ENCODE assay signal across 31 cellular contexts in the genomic region with DNA sequence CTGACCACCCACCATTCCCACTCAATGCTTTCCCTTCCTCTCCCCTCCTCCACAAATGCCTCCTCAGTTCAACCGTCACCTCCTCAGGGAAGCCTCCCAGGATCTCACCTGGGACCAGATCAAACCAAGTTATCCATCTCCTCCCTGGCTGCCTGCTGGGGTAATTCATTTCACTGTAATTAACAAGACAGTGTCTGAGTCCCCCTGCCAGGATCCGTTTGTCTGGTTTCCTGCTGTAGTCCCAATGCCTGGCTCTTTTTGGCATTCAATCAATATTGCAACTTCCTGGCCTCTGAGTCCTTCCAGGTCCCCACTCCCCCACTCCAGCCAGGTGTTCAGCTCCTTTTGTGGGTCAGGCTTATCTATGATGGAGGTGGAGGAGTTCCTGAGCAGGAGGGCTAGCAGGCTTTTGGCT.
DNase-seq lines count a peak whose midpoint lies in the region; ATAC-seq and TF ChIP-seq lines count a peak whose summit lies in the region.
"Had no signal": no experiment of that assay in that cellular context is flagged by ENCODE, and none has a peak within 500 bp of the region (broad histone marks: within the 10 kb centered on the region; RNA-seq: fewer than 3 reads in every experiment).

No MANE protein-coding gene starts in this region.

- DNase-seq in DMS79 (lab: John Stamatoyannopoulos, UW) (peak; percentile 49), NCI-H2029 (lab: John Stamatoyannopoulos, UW) (peak; percentile 78), nephron progenitor cell (no peak), osteoblast (ENCODE audit: insufficient read length, low spot score, missing footprints) (no peak), MG63 (no peak)
- no peak for DNase-seq in CD4-positive, alpha-beta T cell
- DNase-seq: activated CD4-positive, alpha-beta T cell treated with anti-CD3 and anti-CD28 coated beads for 36 hours; activated effector memory CD4-positive, alpha-beta T cell treated with Interleukin-2 at 50 U/mL for 16 hours; activated naive CD8-positive, alpha-beta T cell treated with anti-CD3 and anti-CD28 coated beads, Interleukin-2, amount 10 ng/mL, durations not matched to agents 7 days and 5 days; CD4-positive, CD25-positive, alpha-beta regulatory T cell; DMS53; esophagus squamous epithelium; foreskin melanocyte; GDM1; heart right ventricle; KBM-7; left lung; mesenchymal stem cell; MM.1S; NCI-H146; NCI-H2171 treated with DMSO at 0.1 percent for 48 hours; NCI-H524 treated with DMSO at 0.1 percent for 48 hours; nucleus accumbens; stimulated activated CD4-positive, alpha-beta T cell treated with anti-CD3 and anti-CD28 coated beads, Interleukin-15, amount 100 ng/mL, for 24 hours; stimulated activated naive CD4-positive, alpha-beta T cell; T-helper 2 cell had no signal

- H3K27ac Mint-ChIP-seq in nephron progenitor cell = peak overlapping the region; percentile 52
- no peak overlapping the region for H3K27ac Mint-ChIP-seq in CD4-positive, alpha-beta T cell
- H3K27ac Mint-ChIP-seq: activated CD4-positive, alpha-beta T cell treated with anti-CD3 and anti-CD28 coated beads for 36 hours; activated naive CD8-positive, alpha-beta T cell treated with anti-CD3 and anti-CD28 coated beads, Interleukin-2, amount 10 ng/mL, durations not matched to agents 7 days and 5 days; dendritic cell treated with granulocyte-macrophage colony-stimulating factor and Interleukin-4, amounts not matched to agents 40 ng/mL and 50 ng/mL, for 4 days had no signal

- H3K27ac ChIP-seq in osteoblast (ENCODE audit: low read depth, low read length) = no peak overlapping the region
- no peak overlapping the region for H3K27ac ChIP-seq in CD4-positive, alpha-beta T cell (ENCODE audit: low read depth, low read length)
- H3K27ac ChIP-seq: ascending aorta, cardiac muscle cell, esophagus squamous epithelium, heart right ventricle, left lung, RWPE1 had no signal

- ATAC-seq in SK-N-SH treated with all-trans-retinoic acid at 6 μM for 48 hours = no peak
- no peak for ATAC-seq in CD4-positive, alpha-beta T cell (ENCODE audit: poor library complexity)
- ATAC-seq: activated CD4-positive, alpha-beta T cell treated with anti-CD3 and anti-CD28 coated beads for 36 hours; heart right ventricle; left lung had no signal

- no peaks in the 10 kb centered on the region for H4K20me1 ChIP-seq in osteoblast (ENCODE audit: insufficient read depth, low read length)

- no peak overlapping the region for H2AFZ ChIP-seq in osteoblast (ENCODE audit: low read length)

- POLR2A ChIA-PET in CD4-positive, alpha-beta T cell (lab: Charles Lee) = no interaction called here

- CTCF ChIA-PET in CD4-positive, alpha-beta T cell (lab: Charles Lee) = no interaction called here

- H3K36me3 Mint-ChIP-seq in nephron progenitor cell (ENCODE audit: low read depth) = no peaks in the 10 kb centered on the region
- no peaks in the 10 kb centered on the region for H3K36me3 Mint-ChIP-seq in CD4-positive, alpha-beta T cell (ENCODE audit: low read depth)
- H3K36me3 Mint-ChIP-seq: activated naive CD8-positive, alpha-beta T cell treated with anti-CD3 and anti-CD28 coated beads, Interleukin-2, amount 10 ng/mL, durations not matched to agents 7 days and 5 days; CD4-positive, CD25-positive, alpha-beta regulatory T cell had no signal

- TF ChIP-seq CTCF in nephron progenitor cell (IDR thresholded peaks at IDR 0.05) (no peak), osteoblast (IDR thresholded peaks at IDR 0.05; ENCODE audit: extremely low read depth, low read depth, low read length) (no peak)
- TF ChIP-seq CTCF in CD4-positive, alpha-beta T cell (IDR thresholded peaks at IDR 0.05) = no peak

- no peak overlapping the region for H3K4me3 ChIP-seq in osteoblast (ENCODE audit: insufficient read depth, low read length)
- H3K4me3 ChIP-seq in MG63 = no peak overlapping the region
- H3K4me3 ChIP-seq: ascending aorta, cardiac muscle cell, esophagus squamous epithelium, heart right ventricle, left lung had no signal

- H3K9me3 ChIP-seq in osteoblast (ENCODE audit: low read depth, low read length) (no peaks in the 10 kb centered on the region), MG63 (no peaks in the 10 kb centered on the region)
- H3K9me3 ChIP-seq in CD4-positive, alpha-beta T cell (ENCODE audit: control insufficient read depth, low read length) = no peaks in the 10 kb centered on the region
- H3K9me3 ChIP-seq: ascending aorta, esophagus squamous epithelium, heart right ventricle, left lung had no signal

- peaks cover 8% of the 10 kb centered on the region for H3K27me3 Mint-ChIP-seq in nephron progenitor cell (ENCODE audit: low read depth, poor library complexity)
- peaks cover 41% of the 10 kb centered on the region for H3K27me3 Mint-ChIP-seq in CD4-positive, alpha-beta T cell

- intact Hi-C loops in CD4-positive, alpha-beta T cell (cut with DNase I, micrococcal nuclease) = no loop called here

- H3K36me3 ChIP-seq in osteoblast (ENCODE audit: insufficient read depth, low read length) (no peaks in the 10 kb centered on the region), MG63 (no peaks in the 10 kb centered on the region)
- H3K36me3 ChIP-seq: ascending aorta, cardiac muscle cell, esophagus squamous epithelium, heart right ventricle, left lung had no signal

- no peaks in the 10 kb centered on the region for H3K9me3 Mint-ChIP-seq in nephron progenitor cell
- no peaks in the 10 kb centered on the region for H3K9me3 Mint-ChIP-seq in CD4-positive, alpha-beta T cell
- H3K9me3 Mint-ChIP-seq: activated naive CD8-positive, alpha-beta T cell treated with anti-CD3 and anti-CD28 coated beads, Interleukin-2, amount 10 ng/mL, durations not matched to agents 7 days and 5 days; CD4-positive, CD25-positive, alpha-beta regulatory T cell; dendritic cell treated with granulocyte-macrophage colony-stimulating factor and Interleukin-4, amounts not matched to agents 40 ng/mL and 50 ng/mL, for 4 days had no signal

- no peaks in the 10 kb centered on the region for H3K4me1 ChIP-seq in osteoblast (ENCODE audit: insufficient read depth, low read length)
- H3K4me1 ChIP-seq: ascending aorta, esophagus squamous epithelium, heart right ventricle, left lung had no signal

- H3K4me2 ChIP-seq in osteoblast (ENCODE audit: insufficient read depth, low read length) = no peak overlapping the region

- no peaks in the 10 kb centered on the region for H3K79me2 ChIP-seq in osteoblast (ENCODE audit: insufficient read depth, low read length)

- peaks cover 27% of the 10 kb centered on the region for H3K4me1 Mint-ChIP-seq in nephron progenitor cell
- no peaks in the 10 kb centered on the region for H3K4me1 Mint-ChIP-seq in CD4-positive, alpha-beta T cell (ENCODE audit: low read depth)
- H3K4me1 Mint-ChIP-seq: activated CD4-positive, alpha-beta T cell treated with anti-CD3 and anti-CD28 coated beads for 36 hours; activated naive CD8-positive, alpha-beta T cell treated with anti-CD3 and anti-CD28 coated beads, Interleukin-2, amount 10 ng/mL, durations not matched to agents 7 days and 5 days; CD4-positive, CD25-positive, alpha-beta regulatory T cell had no signal

- H3K27me3 ChIP-seq in osteoblast (ENCODE audit: insufficient read depth, low read length) = no peaks in the 10 kb centered on the region
- no peaks in the 10 kb centered on the region for H3K27me3 ChIP-seq in MG63
- H3K27me3 ChIP-seq in CD4-positive, alpha-beta T cell (ENCODE audit: control insufficient read depth, insufficient read depth, low read length) = no peaks in the 10 kb centered on the region
- H3K27me3 ChIP-seq: ascending aorta, cardiac muscle cell had no signal

- H3K4me3 Mint-ChIP-seq in nephron progenitor cell = no peak overlapping the region
- H3K4me3 Mint-ChIP-seq in CD4-positive, alpha-beta T cell = no peak overlapping the region
- H3K4me3 Mint-ChIP-seq: activated CD4-positive, alpha-beta T cell treated with anti-CD3 and anti-CD28 coated beads for 36 hours; activated naive CD8-positive, alpha-beta T cell treated with anti-CD3 and anti-CD28 coated beads, Interleukin-2, amount 10 ng/mL, durations not matched to agents 7 days and 5 days; CD4-positive, CD25-positive, alpha-beta regulatory T cell; dendritic cell treated with granulocyte-macrophage colony-stimulating factor and Interleukin-4, amounts not matched to agents 40 ng/mL and 50 ng/mL, for 4 days had no signal

TF ChIP-seq in SK-N-SH treated with all-trans-retinoic acid at 6 μM for 48 hours, 23 proteins besides CTCF, POLR2A, EP300 and RAD21 (continues in another document):
- TF ChIP-seq ZNF70 (CRISPR knock-in tag; IDR thresholded peaks at IDR 0.05) = 0 out of 2 replicates have a peak, but pooled peaks have one; percentile 24
- TF ChIP-seq ZFP3 (CRISPR knock-in tag; IDR thresholded peaks at IDR 0.05) = no peak
- TF ChIP-seq, protein P1, sequence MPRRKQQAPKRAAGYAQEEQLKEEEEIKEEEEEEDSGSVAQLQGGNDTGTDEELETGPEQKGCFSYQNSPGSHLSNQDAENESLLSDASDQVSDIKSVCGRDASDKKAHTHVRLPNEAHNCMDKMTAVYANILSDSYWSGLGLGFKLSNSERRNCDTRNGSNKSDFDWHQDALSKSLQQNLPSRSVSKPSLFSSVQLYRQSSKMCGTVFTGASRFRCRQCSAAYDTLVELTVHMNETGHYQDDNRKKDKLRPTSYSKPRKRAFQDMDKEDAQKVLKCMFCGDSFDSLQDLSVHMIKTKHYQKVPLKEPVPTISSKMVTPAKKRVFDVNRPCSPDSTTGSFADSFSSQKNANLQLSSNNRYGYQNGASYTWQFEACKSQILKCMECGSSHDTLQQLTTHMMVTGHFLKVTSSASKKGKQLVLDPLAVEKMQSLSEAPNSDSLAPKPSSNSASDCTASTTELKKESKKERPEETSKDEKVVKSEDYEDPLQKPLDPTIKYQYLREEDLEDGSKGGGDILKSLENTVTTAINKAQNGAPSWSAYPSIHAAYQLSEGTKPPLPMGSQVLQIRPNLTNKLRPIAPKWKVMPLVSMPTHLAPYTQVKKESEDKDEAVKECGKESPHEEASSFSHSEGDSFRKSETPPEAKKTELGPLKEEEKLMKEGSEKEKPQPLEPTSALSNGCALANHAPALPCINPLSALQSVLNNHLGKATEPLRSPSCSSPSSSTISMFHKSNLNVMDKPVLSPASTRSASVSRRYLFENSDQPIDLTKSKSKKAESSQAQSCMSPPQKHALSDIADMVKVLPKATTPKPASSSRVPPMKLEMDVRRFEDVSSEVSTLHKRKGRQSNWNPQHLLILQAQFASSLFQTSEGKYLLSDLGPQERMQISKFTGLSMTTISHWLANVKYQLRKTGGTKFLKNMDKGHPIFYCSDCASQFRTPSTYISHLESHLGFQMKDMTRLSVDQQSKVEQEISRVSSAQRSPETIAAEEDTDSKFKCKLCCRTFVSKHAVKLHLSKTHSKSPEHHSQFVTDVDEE (CRISPR knock-in tag; IDR thresholded peaks at IDR 0.05) = no peak
- TF ChIP-seq ZNF8 (CRISPR knock-in tag; IDR thresholded peaks at IDR 0.05) = no peak
- TF ChIP-seq ZNF565 (CRISPR knock-in tag; conservative IDR thresholded peaks at IDR 0.05; ENCODE audit: low read depth) = no peak

Comparison
In these comparisons a context has a peak if more than half of its experiments do, and no peak if none do; other contexts are left out.
1. DNase-seq: peak in DMS79 (single experiment) and NCI-H2029 (single experiment); none in nephron progenitor cell (single experiment), osteoblast (single experiment), MG63 (single experiment) and CD4-positive, alpha-beta T cell (0 of 10).